Comparison of ENCODE assay signal across 29 cellular contexts in the genomic region with DNA sequence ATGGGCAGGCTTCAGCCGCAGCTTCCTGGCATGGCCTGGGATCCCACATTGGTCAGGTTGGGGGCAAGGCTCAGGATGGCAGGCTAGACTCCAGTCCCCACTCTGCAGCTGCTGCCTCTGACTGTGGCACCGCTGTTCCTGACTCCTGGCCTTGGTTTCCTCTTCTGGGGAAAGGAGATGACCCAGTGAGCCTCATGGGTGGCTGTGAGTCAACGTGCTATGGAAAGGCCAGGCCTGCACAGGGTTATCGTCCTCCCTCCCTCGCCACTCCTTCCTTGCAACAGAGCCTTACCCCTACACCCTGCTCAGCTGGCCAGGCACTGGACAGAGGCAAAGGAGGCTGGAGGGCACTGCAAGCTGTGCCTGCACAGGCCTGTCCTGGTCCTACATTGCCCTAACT. TPM values are rescaled to one million over a fixed set of nuclear protein-coding genes. Genes with fewer than 3 reads are reported as not detected.
"Had no signal": no experiment of that assay in that cellular context is flagged by ENCODE, and none has a peak within 500 bp of the region (broad histone marks: within the 10 kb centered on the region; RNA-seq: fewer than 3 reads in every experiment).

No MANE protein-coding gene starts in this region.

- FAIRE-seq: bronchial epithelial cell, small intestine had no signal

- H3K27ac Mint-ChIP-seq: activated CD4-positive, alpha-beta T cell treated with anti-CD3 and anti-CD28 coated beads for 36 hours; activated naive CD8-positive, alpha-beta T cell; dendritic cell treated with granulocyte-macrophage colony-stimulating factor and Interleukin-4, amounts not matched to agents 40 ng/mL and 50 ng/mL, for 4 days; natural killer cell treated with Interleukin-12 subunit alpha and Interleukin-12 subunit beta and Interleukin-15 and Interleukin-18, amount 100 ng/mL, for 72 hours; progenitor cell of endocrine pancreas; stimulated activated effector memory CD8-positive, alpha-beta T cell treated with anti-CD3 and anti-CD28 coated beads, Interleukin-12 subunit alpha, Interleukin-12 subunit beta, amount 100 ng/mL, for 72 hours; T-cell had no signal

- H3K4me1 ChIP-seq: esophagus squamous epithelium, heart right ventricle, left ventricle myocardium inferior, upper lobe of left lung had no signal

- H3K27me3 ChIP-seq: heart right ventricle, ovary, upper lobe of left lung had no signal

- H3K4me1 Mint-ChIP-seq: activated CD4-positive, alpha-beta T cell treated with anti-CD3 and anti-CD28 coated beads for 36 hours; central memory CD8-positive, alpha-beta T cell; stimulated activated effector memory CD8-positive, alpha-beta T cell treated with anti-CD3 and anti-CD28 coated beads, Interleukin-12 subunit alpha, Interleukin-12 subunit beta, amount 100 ng/mL, for 72 hours; stimulated activated naive CD8-positive, alpha-beta T cell treated with anti-CD3 and anti-CD28 coated beads, Interleukin-15, amount 100 ng/mL, for 72 hours; T-cell had no signal

- H3K4me3 ChIP-seq: esophagus squamous epithelium, heart right ventricle, left ventricle myocardium inferior, ovary, upper lobe of left lung had no signal

- H3K27me3 Mint-ChIP-seq: activated CD4-positive, alpha-beta T cell treated with anti-CD3 and anti-CD28 coated beads for 36 hours; activated naive CD8-positive, alpha-beta T cell had no signal

- H3K27ac ChIP-seq: esophagus squamous epithelium, heart right ventricle, left ventricle myocardium inferior, ovary, upper lobe of left lung had no signal

- DNase-seq: activated CD4-positive, alpha-beta T cell treated with anti-CD3 and anti-CD28 coated beads for 36 hours; activated CD4-positive, CD25-positive, alpha-beta regulatory T cell; activated effector memory CD4-positive, alpha-beta T cell treated with Interleukin-2 at 50 U/mL for 16 hours; activated naive CD4-positive, alpha-beta T cell treated with Interleukin-2 at 50 U/mL for 16 hours; activated T-cell treated with anti-CD3 and anti-CD28 coated beads for 4 hours; anterior cingulate cortex; effector CD4-positive, alpha-beta T cell; esophagus squamous epithelium; foreskin melanocyte; heart right ventricle; kidney glomerular epithelial cell; left ventricle myocardium inferior; ovary; retina; small intestine; stimulated activated CD4-positive, alpha-beta T cell treated with anti-CD3 and anti-CD28 coated beads, Interleukin-4, amount 100 ng/mL, for 24 hours; stimulated activated naive CD8-positive, alpha-beta T cell treated with anti-CD3 and anti-CD28 coated beads, Interleukin-15, amount 100 ng/mL, for 72 hours; substantia nigra; T-cell; upper lobe of left lung had no signal

- ATAC-seq: activated CD4-positive, alpha-beta T cell treated with anti-CD3 and anti-CD28 coated beads for 36 hours; sciatic nerve; stimulated activated naive CD8-positive, alpha-beta T cell treated with anti-CD3 and anti-CD28 coated beads, Interleukin-15, amount 100 ng/mL, for 72 hours; T-cell had no signal

- H3K9me3 Mint-ChIP-seq: central memory CD8-positive, alpha-beta T cell; dendritic cell treated with granulocyte-macrophage colony-stimulating factor and Interleukin-4, amounts not matched to agents 40 ng/mL and 50 ng/mL, for 4 days; natural killer cell treated with Interleukin-12 subunit alpha and Interleukin-12 subunit beta and Interleukin-15 and Interleukin-18, amount 100 ng/mL, for 72 hours; stimulated activated effector memory CD8-positive, alpha-beta T cell treated with anti-CD3 and anti-CD28 coated beads, Interleukin-12 subunit alpha, Interleukin-12 subunit beta, amount 100 ng/mL, for 72 hours; stimulated activated naive CD8-positive, alpha-beta T cell treated with anti-CD3 and anti-CD28 coated beads, Interleukin-15, amount 100 ng/mL, for 72 hours; T-cell had no signal

- H3K36me3 Mint-ChIP-seq: activated naive CD8-positive, alpha-beta T cell; natural killer cell treated with Interleukin-12 subunit alpha and Interleukin-12 subunit beta and Interleukin-15 and Interleukin-18, amount 100 ng/mL, for 72 hours; stimulated activated effector memory CD8-positive, alpha-beta T cell treated with anti-CD3 and anti-CD28 coated beads, Interleukin-12 subunit alpha, Interleukin-12 subunit beta, amount 100 ng/mL, for 72 hours; T-cell had no signal

- H3K36me3 ChIP-seq: esophagus squamous epithelium, heart right ventricle, left ventricle myocardium inferior, ovary, upper lobe of left lung had no signal

- H3K9me3 ChIP-seq: esophagus squamous epithelium, heart right ventricle, left ventricle myocardium inferior, ovary, upper lobe of left lung had no signal

- H3K4me3 Mint-ChIP-seq: activated CD4-positive, alpha-beta T cell treated with anti-CD3 and anti-CD28 coated beads for 36 hours; activated naive CD8-positive, alpha-beta T cell; central memory CD8-positive, alpha-beta T cell; dendritic cell treated with granulocyte-macrophage colony-stimulating factor and Interleukin-4, amounts not matched to agents 40 ng/mL and 50 ng/mL, for 4 days; natural killer cell treated with Interleukin-12 subunit alpha and Interleukin-12 subunit beta and Interleukin-15 and Interleukin-18, amount 100 ng/mL, for 72 hours; stimulated activated effector memory CD8-positive, alpha-beta T cell treated with anti-CD3 and anti-CD28 coated beads, Interleukin-12 subunit alpha, Interleukin-12 subunit beta, amount 100 ng/mL, for 72 hours; stimulated activated naive CD8-positive, alpha-beta T cell treated with anti-CD3 and anti-CD28 coated beads, Interleukin-15, amount 100 ng/mL, for 72 hours; T-cell had no signal

RNA-seq across cellular contexts. Expression of a gene that starts 36.1 kb away (rescaled TPM):
- total RNA-seq: T-helper 2 cell treated with Interferon-gamma antibody and Interleukin-4, amounts not matched to agents 100 ng/mL and 5 ng/mL, for 36 hours had no signal
